ENCODE assay signal across 7 cellular contexts in the genomic region with DNA sequence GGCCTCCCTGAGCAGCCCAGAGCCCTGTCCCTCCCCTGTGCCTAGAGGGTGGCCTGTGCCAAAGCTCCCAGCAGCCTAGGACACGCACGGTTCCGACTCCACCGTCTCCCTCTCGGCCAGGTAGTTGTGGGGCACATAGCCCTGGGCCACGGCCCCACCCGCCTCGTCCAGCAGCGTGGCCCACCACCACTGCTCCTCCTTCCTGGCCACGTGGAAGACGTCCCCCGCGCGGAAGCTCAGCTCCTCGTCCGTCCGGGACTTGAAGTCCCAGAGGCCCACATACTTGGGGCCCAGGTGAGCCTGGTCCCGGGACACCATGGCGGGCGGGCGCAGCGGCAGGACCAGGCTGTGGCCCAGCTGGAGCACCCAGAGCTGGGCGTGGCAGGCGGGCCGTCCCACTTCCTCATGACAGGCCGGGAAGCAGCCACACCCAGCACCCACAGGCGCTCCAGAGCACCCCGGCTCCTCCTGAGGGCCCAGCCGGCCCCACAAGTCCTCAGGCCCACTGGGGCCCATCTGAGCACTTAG. TPM values are rescaled to one million over a fixed set of nuclear protein-coding genes. Genes with fewer than 3 reads are reported as not detected.
A peak's percentile ranks its signal among the peaks of the same experiment; 100 is the strongest.
DNase-seq lines count a peak whose midpoint lies in the region; ATAC-seq and TF ChIP-seq lines count a peak whose summit lies in the region.

Gene PTK6, minus strand, starts transcription at position 380 of the 528 bp plus-strand sequence. Its CDS starts 62 bp downstream, at position 318.

- no peak for TF ChIP-seq CTCF in WI38 (IDR thresholded peaks at IDR 0.05; ENCODE audit: low read depth, low read length)

- peaks cover 22% of the 10 kb centered on the region for H3K4me1 Mint-ChIP-seq in stimulated activated effector memory CD8-positive, alpha-beta T cell treated with anti-CD3 and anti-CD28 coated beads, Interleukin-12 subunit alpha, Interleukin-12 subunit beta, amount 100 ng/mL, for 72 hours

- H3K27ac Mint-ChIP-seq in stimulated activated effector memory CD8-positive, alpha-beta T cell treated with anti-CD3 and anti-CD28 coated beads, Interleukin-12 subunit alpha, Interleukin-12 subunit beta, amount 100 ng/mL, for 72 hours: peak within 1 kb of the TSS; percentile 84

- ATAC-seq in GM18909 (IDR thresholded peaks at IDR 0.05; ENCODE audit: poor library complexity, unreplicated experiment): peak; percentile 10
- peak; percentile 12 for ATAC-seq in HG03095 (IDR thresholded peaks at IDR 0.05; ENCODE audit: unreplicated experiment)
- peak; percentile 27 for ATAC-seq in left ventricle myocardium superior
- ATAC-seq in stimulated activated effector memory CD8-positive, alpha-beta T cell treated with anti-CD3 and anti-CD28 coated beads, Interleukin-12 subunit alpha, Interleukin-12 subunit beta, amount 100 ng/mL, for 72 hours: peak; percentile 15
- ATAC-seq in HG02981 (IDR thresholded peaks at IDR 0.05; ENCODE audit: unreplicated experiment): no peak
- ATAC-seq in GM18519 (IDR thresholded peaks at IDR 0.05; ENCODE audit: low FRiP score, unreplicated experiment): no peak

- DNase-seq in left ventricle myocardium superior: peak; percentile 70
- no peak for DNase-seq in stimulated activated effector memory CD8-positive, alpha-beta T cell treated with anti-CD3 and anti-CD28 coated beads, Interleukin-12 subunit alpha, Interleukin-12 subunit beta, amount 100 ng/mL, for 72 hours (ENCODE audit: low spot score in 2 of 2)

- peak within 1 kb of the TSS; percentile 72 for H3K4me3 Mint-ChIP-seq in stimulated activated effector memory CD8-positive, alpha-beta T cell treated with anti-CD3 and anti-CD28 coated beads, Interleukin-12 subunit alpha, Interleukin-12 subunit beta, amount 100 ng/mL, for 72 hours

- 0 out of 2 replicates have a peak within 1 kb of the TSS, but pooled peaks have one; percentile 10 for H3K4me3 ChIP-seq in WI38 (ENCODE audit: low read depth, low read length)

- intact Hi-C loops in left ventricle myocardium superior (cut with micrococcal nuclease): no loop called here

- H3K9me3 Mint-ChIP-seq in stimulated activated effector memory CD8-positive, alpha-beta T cell treated with anti-CD3 and anti-CD28 coated beads, Interleukin-12 subunit alpha, Interleukin-12 subunit beta, amount 100 ng/mL, for 72 hours: no peaks in the 10 kb centered on the region

- H3K36me3 Mint-ChIP-seq in stimulated activated effector memory CD8-positive, alpha-beta T cell treated with anti-CD3 and anti-CD28 coated beads, Interleukin-12 subunit alpha, Interleukin-12 subunit beta, amount 100 ng/mL, for 72 hours: peaks cover 10% of the 10 kb centered on the region

RNA-seq across cellular contexts. Expression of gene PTK6, which starts in this region (rescaled TPM):
- total RNA-seq in left ventricle myocardium superior: not detected

Comparison
In these comparisons a context has a peak if more than half of its experiments do, and no peak if none do; other contexts are left out.
1. Peak in DNase-seq and ATAC-seq in left ventricle myocardium superior; RNA of the gene not detected or under 1 TPM.
2. ATAC-seq: peak in GM18909 (single experiment), HG03095 (single experiment) and stimulated activated effector memory CD8-positive, alpha-beta T cell treated with anti-CD3 and anti-CD28 coated beads, Interleukin-12 subunit alpha, Interleukin-12 subunit beta, amount 100 ng/mL, for 72 hours (single experiment); none in HG02981 (single experiment) and GM18519 (single experiment).